ENCODE assay signal across 24 cellular contexts in the genomic region with DNA sequence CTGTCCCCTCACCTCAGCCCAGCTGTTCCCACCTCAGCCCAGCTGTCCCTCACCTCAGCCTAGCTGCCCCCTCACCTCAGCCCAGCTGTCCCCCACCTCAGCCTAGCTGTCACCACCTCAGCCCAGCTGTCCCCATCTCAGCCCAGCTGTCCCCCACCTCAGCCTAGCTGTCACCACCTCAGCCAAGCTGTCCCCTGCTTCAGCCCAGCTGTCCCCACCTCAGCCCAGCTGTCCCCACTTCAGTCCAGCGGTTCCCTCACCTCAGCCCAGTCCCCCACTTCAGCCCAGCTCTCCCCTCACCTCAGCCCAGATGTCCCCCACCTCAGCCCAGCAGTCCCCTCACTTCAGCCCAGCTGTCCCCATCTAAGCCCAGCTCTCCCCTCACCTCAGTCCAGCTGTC.
DNase-seq lines count a peak whose midpoint lies in the region; TF ChIP-seq lines count a peak whose summit lies in the region.
"Had no signal": no experiment of that assay in that cellular context is flagged by ENCODE, and none has a peak within 500 bp of the region (broad histone marks: within the 10 kb centered on the region; RNA-seq: fewer than 3 reads in every experiment).

No MANE protein-coding gene starts in this region.

- no peak for TF ChIP-seq CTCF in glutamatergic neuron (IDR thresholded peaks at IDR 0.05; ENCODE audit: partially characterized antibody, unreplicated experiment)
- TF ChIP-seq CTCF in A673 (conservative IDR thresholded peaks at IDR 0.05; ENCODE audit: low read depth, low read length), result no peak

- intact Hi-C loops in posterior vena cava (cut with DNase I) (loop anchor here (10.0 kb wide), 1 partner anchor 864 kb away; no protein-coding TSS in a partner anchor), A673 (cut with micrococcal nuclease; ENCODE audit: unreplicated experiment) (loop anchor here (10.0 kb wide), 1 partner anchor 604 kb away; no protein-coding TSS in a partner anchor)

- no peak overlapping the region for H3K4me3 Mint-ChIP-seq in glutamatergic neuron (ENCODE audit: unreplicated experiment)

- CTCF ChIA-PET in A673 (lab: Charles Lee), result no interaction called here

- H3K9me3 Mint-ChIP-seq in glutamatergic neuron (ENCODE audit: unreplicated experiment), result peaks cover 43% of the 10 kb centered on the region

- peak; percentile 65 for DNase-seq in NCI-H82 (lab: John Stamatoyannopoulos, UW)
- DNase-seq in NCI-H82 treated with DMSO at 0.1 percent for 48 hours (lab: John Stamatoyannopoulos, UW; ENCODE audit: unreplicated experiment), result no peak
- peak; percentile 39 for DNase-seq in NCI-H2171 treated with DMSO at 0.1 percent for 48 hours (lab: John Stamatoyannopoulos, UW)
- DNase-seq in glutamatergic neuron, result peak; percentile 33
- DNase-seq in posterior vena cava (ENCODE audit: low spot score), result peak; percentile 45
- no peak for DNase-seq in A673 (ENCODE audit: low spot score)
- no peak for DNase-seq in RPMI8226
- no peak for DNase-seq in dedifferentiated amniotic fluid mesenchymal stem cell (ENCODE audit: extremely low spot score)
- DNase-seq: ACHN, BE2C, DMS153, DND-41, H7, KBM-7, MV-4-11, NCI-H1105, NCI-H1436 treated with DMSO at 0.1 percent for 48 hours, NCI-H187 treated with DMSO at 0.1 percent for 48 hours, NCI-H446, NCI-H524 treated with DMSO at 0.1 percent for 48 hours, NCI-H774, SIG-M5, SK-N-SH had no signal

- H3K4me1 Mint-ChIP-seq in glutamatergic neuron (ENCODE audit: low read depth, unreplicated experiment), result peaks cover 68% of the 10 kb centered on the region

- no TSS peak for BruUV-seq in A673 (replicated peaks; lab: Mats Ljungman, UMichigan)

- H3K36me3 ChIP-seq in A673 (ENCODE audit: insufficient read depth, low read length, poor library complexity, severe bottlenecking), result no peaks in the 10 kb centered on the region
- H3K36me3 ChIP-seq: BE2C had no signal

- H3K27ac ChIP-seq in A673 (ENCODE audit: low read depth, low read length, poor library complexity, severe bottlenecking), result no peak overlapping the region
- H3K27ac ChIP-seq: 22Rv1 had no signal

- H3K4me3 ChIP-seq in A673 (ENCODE audit: low read depth, low read length, poor library complexity, severe bottlenecking), result no peak overlapping the region

- peaks cover 5% of the 10 kb centered on the region for H3K36me3 Mint-ChIP-seq in glutamatergic neuron (ENCODE audit: unreplicated experiment)

- peaks cover 40% of the 10 kb centered on the region for H3K27me3 Mint-ChIP-seq in glutamatergic neuron (ENCODE audit: unreplicated experiment)

- POLR2A ChIA-PET in A673 (lab: Charles Lee; ENCODE audit: low non-redundant PET), result no interaction called here

- H3K27ac Mint-ChIP-seq in glutamatergic neuron (ENCODE audit: unreplicated experiment), result peak overlapping the region; percentile 95

- no peaks in the 10 kb centered on the region for H3K9me3 ChIP-seq in A673 (ENCODE audit: low read depth, low read length, poor library complexity, severe bottlenecking)
- H3K9me3 ChIP-seq: BE2C, SK-N-SH had no signal

- H3K27me3 ChIP-seq in A673 (replicated peaks; ENCODE audit: insufficient read depth, low read depth, low read length, poor library complexity), result peaks cover 17% of the 10 kb centered on the region
- H3K27me3 ChIP-seq: BE2C had no signal

- no peaks in the 10 kb centered on the region for H3K4me1 ChIP-seq in A673 (ENCODE audit: insufficient read depth, low read length, poor library complexity, severe bottlenecking)
- H3K4me1 ChIP-seq: BE2C had no signal

Comparison
In these comparisons a context has a peak if more than half of its experiments do, and no peak if none do; other contexts are left out.
1. DNase-seq: peak in NCI-H82 (single experiment), NCI-H2171 treated with DMSO at 0.1 percent for 48 hours (single experiment), glutamatergic neuron (single experiment) and posterior vena cava (single experiment); none in NCI-H82 treated with DMSO at 0.1 percent for 48 hours (single experiment), A673 (single experiment), RPMI8226 (single experiment) and dedifferentiated amniotic fluid mesenchymal stem cell (single experiment).